1 cellular context compared by ENCODE assay signal in the genomic region with DNA sequence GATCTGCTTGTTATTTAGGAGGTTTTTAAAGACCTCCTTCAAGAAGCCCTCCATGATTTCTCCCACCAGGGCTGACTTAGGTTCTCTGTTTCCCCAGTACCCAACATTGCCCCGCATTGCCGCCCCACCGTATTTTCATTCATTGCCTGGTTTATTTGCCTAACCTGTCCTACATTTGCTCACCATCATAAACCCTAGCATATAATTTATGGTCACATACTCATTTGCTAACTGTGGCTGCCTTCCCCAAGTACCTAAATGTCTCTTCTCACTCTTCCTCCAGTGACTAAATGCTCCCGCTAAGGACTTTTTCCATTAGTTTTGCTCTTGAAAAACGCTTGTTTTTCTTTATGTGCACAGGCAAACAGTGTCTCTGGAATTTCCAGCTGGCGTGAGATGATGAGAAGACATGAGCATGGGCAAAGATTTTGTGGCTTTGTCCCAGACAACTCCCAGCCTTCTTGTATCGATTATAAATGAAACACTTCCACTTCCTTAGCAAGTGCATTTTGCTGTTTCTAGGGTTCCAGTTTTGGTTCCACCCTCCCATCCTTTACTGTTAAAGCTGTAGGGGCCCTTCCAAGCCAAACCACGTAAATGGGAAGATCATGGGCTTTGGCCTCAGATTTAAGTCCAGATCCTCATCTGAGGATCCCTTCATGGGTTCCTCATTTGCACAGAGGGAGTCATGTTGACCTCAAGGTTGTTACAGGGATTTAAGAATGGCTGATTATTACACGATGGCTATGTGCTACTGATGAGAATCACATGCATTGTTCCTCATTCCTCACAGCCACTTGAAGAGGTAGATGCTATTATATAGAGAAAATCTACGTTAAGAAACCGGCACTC.
TF ChIP-seq lines count a peak whose summit lies in the region.

No MANE protein-coding gene starts in this region.

TF ChIP-seq in K562, 482 proteins besides CTCF, POLR2A, EP300 and RAD21:
- TF ChIP-seq, protein P1, sequence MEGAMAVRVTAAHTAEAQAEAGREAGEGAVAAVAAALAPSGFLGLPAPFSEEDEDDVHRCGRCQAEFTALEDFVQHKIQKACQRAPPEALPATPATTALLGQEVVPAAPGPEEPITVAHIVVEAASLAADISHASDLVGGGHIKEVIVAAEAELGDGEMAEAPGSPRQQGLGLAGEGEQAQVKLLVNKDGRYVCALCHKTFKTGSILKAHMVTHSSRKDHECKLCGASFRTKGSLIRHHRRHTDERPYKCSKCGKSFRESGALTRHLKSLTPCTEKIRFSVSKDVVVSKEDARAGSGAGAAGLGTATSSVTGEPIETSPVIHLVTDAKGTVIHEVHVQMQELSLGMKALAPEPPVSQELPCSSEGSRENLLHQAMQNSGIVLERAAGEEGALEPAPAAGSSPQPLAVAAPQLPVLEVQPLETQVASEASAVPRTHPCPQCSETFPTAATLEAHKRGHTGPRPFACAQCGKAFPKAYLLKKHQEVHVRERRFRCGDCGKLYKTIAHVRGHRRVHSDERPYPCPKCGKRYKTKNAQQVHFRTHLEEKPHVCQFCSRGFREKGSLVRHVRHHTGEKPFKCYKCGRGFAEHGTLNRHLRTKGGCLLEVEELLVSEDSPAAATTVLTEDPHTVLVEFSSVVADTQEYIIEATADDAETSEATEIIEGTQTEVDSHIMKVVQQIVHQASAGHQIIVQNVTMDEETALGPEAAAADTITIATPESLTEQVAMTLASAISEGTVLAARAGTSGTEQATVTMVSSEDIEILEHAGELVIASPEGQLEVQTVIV (CRISPR knock-in tag; IDR thresholded peaks at IDR 0.05; ENCODE audit: borderline replicate concordance): no peak
- TF ChIP-seq ZFP36 (IDR thresholded peaks at IDR 0.05; ENCODE audit: low read depth, low read length, partially characterized antibody) (peak; percentile 55), MEF2D (tag; conservative IDR thresholded peaks at IDR 0.05; ENCODE audit: low read depth) (no peak)
